ENCODE assay signal across 8 cellular contexts in genomic region chr2:95346236-95346737, GRCh38. TPM values are rescaled to one million over a fixed set of nuclear protein-coding genes. Genes with fewer than 3 reads are reported as not detected.
DNase-seq lines count a peak whose midpoint lies in the region; ATAC-seq and TF ChIP-seq lines count a peak whose summit lies in the region.

No MANE protein-coding gene starts in this region.

- H3K4me3 Mint-ChIP-seq in stimulated activated naive CD8-positive, alpha-beta T cell treated with anti-CD3 and anti-CD28 coated beads, Interleukin-15, amount 100 ng/mL, for 72 hours: peak overlapping the region in 1 of 2 donors; percentile 84
- no peak overlapping the region for H3K4me3 Mint-ChIP-seq in activated CD4-positive, alpha-beta T cell treated with anti-CD3 and anti-CD28 coated beads, Interleukin-2, amount 10 ng/mL, durations not matched to agents 7 days and 5 days

- POLR2A ChIA-PET in activated CD4-positive, alpha-beta T cell treated with anti-CD3 and anti-CD28 coated beads, Interleukin-2, amount 10 ng/mL, durations not matched to agents 7 days and 5 days (lab: Charles Lee): no interaction called here

- H3K27ac Mint-ChIP-seq in stimulated activated naive CD8-positive, alpha-beta T cell treated with anti-CD3 and anti-CD28 coated beads, Interleukin-15, amount 100 ng/mL, for 72 hours: no peak overlapping the region
- H3K27ac Mint-ChIP-seq in activated CD4-positive, alpha-beta T cell treated with anti-CD3 and anti-CD28 coated beads, Interleukin-2, amount 10 ng/mL, durations not matched to agents 7 days and 5 days: no peak overlapping the region

- H3F3A ChIP-seq in DOHH2 (ENCODE audit: control insufficient read depth, insufficient read depth): no peaks in the 10 kb centered on the region

- no peaks in the 10 kb centered on the region for H3K4me1 ChIP-seq in DOHH2 (ENCODE audit: control insufficient read depth, low read length)
- no peaks in the 10 kb centered on the region for H3K4me1 ChIP-seq in iPS-20b (ENCODE audit: insufficient read depth, low read length)

- H3K36me3 Mint-ChIP-seq in activated CD4-positive, alpha-beta T cell treated with anti-CD3 and anti-CD28 coated beads, Interleukin-2, amount 10 ng/mL, durations not matched to agents 7 days and 5 days (ENCODE audit: low read depth): no peaks in the 10 kb centered on the region

- TF ChIP-seq CTCF in DOHH2 (IDR thresholded peaks at IDR 0.05; ENCODE audit: low read depth, low read length, poor library complexity, severe bottlenecking) (no peak), astrocyte of the spinal cord (IDR thresholded peaks at IDR 0.05; ENCODE audit: low read depth, low read length) (no peak)

- DNase-seq in astrocyte of the spinal cord (ENCODE audit: low read depth, low spot score) (peak; percentile 54), COLO668 (lab: John Stamatoyannopoulos, UW; ENCODE audit: unreplicated experiment) (no peak), GM19238 (ENCODE audit: insufficient read length, low spot score) (no peak)
- no peak for DNase-seq in stimulated activated naive CD8-positive, alpha-beta T cell treated with anti-CD3 and anti-CD28 coated beads, Interleukin-15, amount 100 ng/mL, for 72 hours
- no peak for DNase-seq in activated CD4-positive, alpha-beta T cell treated with anti-CD3 and anti-CD28 coated beads, Interleukin-2, amount 10 ng/mL, durations not matched to agents 7 days and 5 days

- in situ Hi-C loops in astrocyte of the spinal cord (cut with HindIII; ENCODE audit: low sequenced_read_pairs): no loop called here

- CTCF ChIA-PET in activated CD4-positive, alpha-beta T cell treated with anti-CD3 and anti-CD28 coated beads, Interleukin-2, amount 10 ng/mL, durations not matched to agents 7 days and 5 days (lab: Charles Lee): interaction anchor here (0.8 to 1.0 kb wide), 2 partner anchors 22 to 27 kb away, joined by 3 read pairs; no protein-coding TSS in a partner anchor

- no peaks in the 10 kb centered on the region for H3K9me2 ChIP-seq in DOHH2 (replicated peaks; ENCODE audit: control insufficient read depth, low read length)

- peaks cover 17% of the 10 kb centered on the region for H3K27me3 ChIP-seq in DOHH2 (ENCODE audit: control insufficient read depth, low read length)
- H3K27me3 ChIP-seq in iPS-20b (ENCODE audit: insufficient read depth, low read length): peaks cover 86% of the 10 kb centered on the region

- no peaks in the 10 kb centered on the region for H3K9me3 Mint-ChIP-seq in stimulated activated naive CD8-positive, alpha-beta T cell treated with anti-CD3 and anti-CD28 coated beads, Interleukin-15, amount 100 ng/mL, for 72 hours
- no peaks in the 10 kb centered on the region for H3K9me3 Mint-ChIP-seq in activated CD4-positive, alpha-beta T cell treated with anti-CD3 and anti-CD28 coated beads, Interleukin-2, amount 10 ng/mL, durations not matched to agents 7 days and 5 days

- no peaks in the 10 kb centered on the region for H4K20me1 ChIP-seq in DOHH2 (ENCODE audit: control insufficient read depth, insufficient read depth, low read depth, low read length)

- H3K9me3 ChIP-seq in DOHH2 (ENCODE audit: control insufficient read depth, insufficient read depth, low read length) (no peaks in the 10 kb centered on the region), iPS-20b (ENCODE audit: insufficient read depth, low read depth, low read length) (no peaks in the 10 kb centered on the region)

- peaks cover 10% of the 10 kb centered on the region for H3K4me1 Mint-ChIP-seq in stimulated activated naive CD8-positive, alpha-beta T cell treated with anti-CD3 and anti-CD28 coated beads, Interleukin-15, amount 100 ng/mL, for 72 hours
- H3K4me1 Mint-ChIP-seq in activated CD4-positive, alpha-beta T cell treated with anti-CD3 and anti-CD28 coated beads, Interleukin-2, amount 10 ng/mL, durations not matched to agents 7 days and 5 days: peaks cover 7% of the 10 kb centered on the region

- H3K27me3 Mint-ChIP-seq in stimulated activated naive CD8-positive, alpha-beta T cell treated with anti-CD3 and anti-CD28 coated beads, Interleukin-15, amount 100 ng/mL, for 72 hours: peaks cover 73% of the 10 kb centered on the region
- H3K27me3 Mint-ChIP-seq in activated CD4-positive, alpha-beta T cell treated with anti-CD3 and anti-CD28 coated beads, Interleukin-2, amount 10 ng/mL, durations not matched to agents 7 days and 5 days: peaks cover 43% of the 10 kb centered on the region

- peak overlapping the region; percentile 52; the same call in 1 of the 2 replicates for H3K4me2 ChIP-seq in DOHH2 (ENCODE audit: low read length)

- no peak overlapping the region for H3K9ac ChIP-seq in iPS-20b (ENCODE audit: low read depth, low read length)

- peak; percentile 19 for ATAC-seq in HG03520 (IDR thresholded peaks at IDR 0.05; ENCODE audit: unreplicated experiment)
- ATAC-seq in stimulated activated naive CD8-positive, alpha-beta T cell treated with anti-CD3 and anti-CD28 coated beads, Interleukin-15, amount 100 ng/mL, for 72 hours: peak; percentile 17

- H3K36me3 ChIP-seq in DOHH2 (ENCODE audit: control insufficient read depth, low read length): no peaks in the 10 kb centered on the region
- no peaks in the 10 kb centered on the region for H3K36me3 ChIP-seq in iPS-20b (ENCODE audit: insufficient read depth, low read depth, low read length)

- H3K4me3 ChIP-seq in DOHH2 (ENCODE audit: low read length): no peak overlapping the region
- H3K4me3 ChIP-seq in astrocyte of the spinal cord (ENCODE audit: low read depth, low read length): peak overlapping the region; percentile 48
- H3K4me3 ChIP-seq in iPS-20b (ENCODE audit: low read length): peak overlapping the region; percentile 74; the same call in 1 of the 2 replicates

- H3K79me2 ChIP-seq in DOHH2 (ENCODE audit: control insufficient read depth, low read length): no peaks in the 10 kb centered on the region

- H3K27ac ChIP-seq in DOHH2 (ENCODE audit: low read depth, low read length) (no peak overlapping the region), iPS-20b (ENCODE audit: low read length) (no peak overlapping the region)

RNA-seq across cellular contexts. Expression of gene KCNIP3, which starts 49.1 kb away (rescaled TPM):
- not detected for total RNA-seq in activated CD4-positive, alpha-beta T cell treated with anti-CD3 and anti-CD28 coated beads, Interleukin-2, amount 10 ng/mL, durations not matched to agents 7 days and 5 days

RNA-seq across cellular contexts. Expression of gene FAHD2A, which starts 56.2 kb away (rescaled TPM):
- total RNA-seq in activated CD4-positive, alpha-beta T cell treated with anti-CD3 and anti-CD28 coated beads, Interleukin-2, amount 10 ng/mL, durations not matched to agents 7 days and 5 days: 10 to 100 TPM; 34.3 to 35.9 TPM
